21 cellular contexts compared by ENCODE assay signal in the genomic region with DNA sequence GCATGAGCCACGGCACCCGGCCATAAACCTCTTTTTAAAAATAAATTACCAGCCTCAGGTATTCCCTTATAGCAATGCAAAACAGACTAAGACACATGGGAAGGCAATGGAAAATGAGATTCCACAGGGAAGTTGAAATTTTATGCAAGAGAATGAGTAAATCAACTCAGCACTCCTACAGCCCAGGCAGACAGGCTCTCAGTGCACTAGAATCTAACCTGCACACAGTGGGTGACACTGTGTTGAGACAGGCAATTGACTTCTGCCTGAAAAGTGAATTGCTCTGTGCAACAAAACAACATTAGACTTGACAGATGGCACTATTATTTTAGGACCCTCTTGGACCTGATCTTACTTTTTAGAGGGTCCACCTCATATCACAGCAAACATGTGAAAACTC.
"Had no signal": no experiment of that assay in that cellular context is flagged by ENCODE, and none has a peak within 500 bp of the region (broad histone marks: within the 10 kb centered on the region; RNA-seq: fewer than 3 reads in every experiment).

No MANE protein-coding gene starts in this region.

- H3K9me3 ChIP-seq: colonic mucosa, gastroesophageal sphincter, lower lobe of right lung, mucosa of descending colon had no signal

- H3K79me2 ChIP-seq: hepatocyte had no signal

- H3K36me3 Mint-ChIP-seq: mesothelial cell of epicardium had no signal

- H3K4me2 ChIP-seq: hepatocyte had no signal

- H3K4me1 Mint-ChIP-seq: immature natural killer cell, mesothelial cell of epicardium had no signal

- H2AFZ ChIP-seq: hepatocyte had no signal

- H3K27ac ChIP-seq: colonic mucosa, esophagus muscularis mucosa, foreskin keratinocyte, gastroesophageal sphincter, heart left ventricle, hepatocyte, left ventricle myocardium inferior, lower lobe of right lung had no signal

- H3K4me1 ChIP-seq: colonic mucosa, esophagus muscularis mucosa, foreskin keratinocyte, gastroesophageal sphincter, heart left ventricle, lower lobe of right lung had no signal

- H3K4me3 Mint-ChIP-seq: dendritic cell treated with granulocyte-macrophage colony-stimulating factor and Interleukin-4, amounts not matched to agents 40 ng/mL and 50 ng/mL, for 4 days; effector memory CD8-positive, alpha-beta T cell; immature natural killer cell; mesothelial cell of epicardium had no signal

- H3K36me3 ChIP-seq: colonic mucosa, esophagus muscularis mucosa, gastroesophageal sphincter, heart left ventricle, left ventricle myocardium inferior, lower lobe of right lung had no signal

- DNase-seq: colonic mucosa; cortex of kidney; effector CD8-positive, alpha-beta T cell; effector memory CD8-positive, alpha-beta T cell; foreskin keratinocyte; heart left ventricle; hypothalamus; immature natural killer cell; kidney; kidney glomerular epithelial cell; left colon; left ventricle myocardium inferior; lower lobe of right lung; mesenchymal stem cell; mucosa of descending colon had no signal

- H3K4me3 ChIP-seq: colonic mucosa, esophagus muscularis mucosa, gastroesophageal sphincter, heart left ventricle, hepatocyte, left ventricle myocardium inferior, lower lobe of right lung, mucosa of descending colon had no signal

- ATAC-seq: effector memory CD8-positive, alpha-beta T cell; foreskin keratinocyte; gastroesophageal sphincter; heart left ventricle; left colon; left lobe of liver; lower lobe of right lung; mucosa of descending colon had no signal

- H3K27ac Mint-ChIP-seq: dendritic cell treated with granulocyte-macrophage colony-stimulating factor and Interleukin-4, amounts not matched to agents 40 ng/mL and 50 ng/mL, for 4 days; mesothelial cell of epicardium had no signal

- H3K27me3 ChIP-seq: colonic mucosa, esophagus muscularis mucosa, gastroesophageal sphincter, heart left ventricle, hepatocyte had no signal
